18 cellular contexts compared by ENCODE assay signal in genomic region chr22:41050873-41051272, GRCh38.
"Had no signal": no experiment of that assay in that cellular context is flagged by ENCODE, and none has a peak within 500 bp of the region (broad histone marks: within the 10 kb centered on the region; RNA-seq: fewer than 3 reads in every experiment).

No MANE protein-coding gene starts in this region.

- H3K4me3 ChIP-seq: body of pancreas, gastrocnemius medialis, lung, thyroid gland, uterus had no signal

- H3K9me3 Mint-ChIP-seq: activated naive CD4-positive, alpha-beta T cell treated with anti-CD3 and anti-CD28 coated beads, Interleukin-2, amount 50 U/mL, for 24 hours; dendritic cell treated with granulocyte-macrophage colony-stimulating factor and Interleukin-4, amounts not matched to agents 40 ng/mL and 50 ng/mL, for 4 days; effector memory CD8-positive, alpha-beta T cell; immature natural killer cell; naive B cell; stimulated activated effector memory CD8-positive, alpha-beta T cell treated with anti-CD3 and anti-CD28 coated beads, Interleukin-12 subunit alpha, Interleukin-12 subunit beta, amount 100 ng/mL, for 72 hours had no signal

- H3K4me1 Mint-ChIP-seq: activated naive CD4-positive, alpha-beta T cell treated with anti-CD3 and anti-CD28 coated beads, Interleukin-2, amount 50 U/mL, for 24 hours; immature natural killer cell; stimulated activated effector memory CD8-positive, alpha-beta T cell treated with anti-CD3 and anti-CD28 coated beads, Interleukin-12 subunit alpha, Interleukin-12 subunit beta, amount 100 ng/mL, for 72 hours had no signal

- H3K4me1 ChIP-seq: body of pancreas, uterus had no signal

- H3K27ac ChIP-seq: body of pancreas, gastrocnemius medialis, thyroid gland, uterus had no signal

- H3K9me3 ChIP-seq: body of pancreas, gastrocnemius medialis, thyroid gland, uterus had no signal

- H3K27me3 Mint-ChIP-seq: activated naive CD4-positive, alpha-beta T cell treated with anti-CD3 and anti-CD28 coated beads, Interleukin-2, amount 50 U/mL, for 24 hours; dendritic cell treated with granulocyte-macrophage colony-stimulating factor and Interleukin-4, amounts not matched to agents 40 ng/mL and 50 ng/mL, for 4 days; effector memory CD8-positive, alpha-beta T cell; naive B cell had no signal

- DNase-seq: activated CD4-positive, alpha-beta T cell treated with anti-CD3 and anti-CD28 coated beads, Interleukin-2, amount 50 U/mL, for 4 hours; activated T-cell treated with anti-CD3 and anti-CD28 coated beads, Interleukin-2, amount 50 U/mL, for 1 hour; amniotic stem cell; body of pancreas; central memory CD4-positive, alpha-beta T cell; effector memory CD8-positive, alpha-beta T cell; erythroblast; gastrocnemius medialis; immature natural killer cell; left colon; naive B cell; right cardiac atrium; thyroid gland; uterus had no signal

- H3K4me3 Mint-ChIP-seq: activated naive CD4-positive, alpha-beta T cell treated with anti-CD3 and anti-CD28 coated beads, Interleukin-2, amount 50 U/mL, for 24 hours; dendritic cell treated with granulocyte-macrophage colony-stimulating factor and Interleukin-4, amounts not matched to agents 40 ng/mL and 50 ng/mL, for 4 days; effector memory CD8-positive, alpha-beta T cell; immature natural killer cell; stimulated activated effector memory CD8-positive, alpha-beta T cell treated with anti-CD3 and anti-CD28 coated beads, Interleukin-12 subunit alpha, Interleukin-12 subunit beta, amount 100 ng/mL, for 72 hours had no signal

- H3K36me3 ChIP-seq: gastrocnemius medialis, thyroid gland, uterus had no signal

- H3K36me3 Mint-ChIP-seq: activated naive CD4-positive, alpha-beta T cell treated with anti-CD3 and anti-CD28 coated beads, Interleukin-2, amount 50 U/mL, for 24 hours; immature natural killer cell; naive B cell; stimulated activated effector memory CD8-positive, alpha-beta T cell treated with anti-CD3 and anti-CD28 coated beads, Interleukin-12 subunit alpha, Interleukin-12 subunit beta, amount 100 ng/mL, for 72 hours had no signal

- H3K27me3 ChIP-seq: body of pancreas, gastrocnemius medialis, thyroid gland, uterus had no signal

- H3K27ac Mint-ChIP-seq: activated naive CD4-positive, alpha-beta T cell treated with anti-CD3 and anti-CD28 coated beads, Interleukin-2, amount 50 U/mL, for 24 hours; dendritic cell treated with granulocyte-macrophage colony-stimulating factor and Interleukin-4, amounts not matched to agents 40 ng/mL and 50 ng/mL, for 4 days; effector memory CD8-positive, alpha-beta T cell; immature natural killer cell; naive B cell; stimulated activated effector memory CD8-positive, alpha-beta T cell treated with anti-CD3 and anti-CD28 coated beads, Interleukin-12 subunit alpha, Interleukin-12 subunit beta, amount 100 ng/mL, for 72 hours had no signal
